ENCODE assay signal across 4 cellular contexts in genomic region chr9:85444243-85444642, GRCh38.
"Had no signal": no experiment of that assay in that cellular context is flagged by ENCODE, and none has a peak within 500 bp of the region (broad histone marks: within the 10 kb centered on the region; RNA-seq: fewer than 3 reads in every experiment).

No MANE protein-coding gene starts in this region.

- H3K4me3 ChIP-seq: GM23248 had no signal

- H3K4me3 Mint-ChIP-seq: H9 had no signal

- H3K4me1 Mint-ChIP-seq: H9 had no signal

- H3K27ac Mint-ChIP-seq: H9 had no signal

- DNase-seq: GM23248, H9, HCEC 1CT, IMR-90 had no signal

- H3K27ac ChIP-seq: GM23248 had no signal

- H2AFZ ChIP-seq: GM23248 had no signal
